ENCODE assay signal across 12 cellular contexts in the genomic region with DNA sequence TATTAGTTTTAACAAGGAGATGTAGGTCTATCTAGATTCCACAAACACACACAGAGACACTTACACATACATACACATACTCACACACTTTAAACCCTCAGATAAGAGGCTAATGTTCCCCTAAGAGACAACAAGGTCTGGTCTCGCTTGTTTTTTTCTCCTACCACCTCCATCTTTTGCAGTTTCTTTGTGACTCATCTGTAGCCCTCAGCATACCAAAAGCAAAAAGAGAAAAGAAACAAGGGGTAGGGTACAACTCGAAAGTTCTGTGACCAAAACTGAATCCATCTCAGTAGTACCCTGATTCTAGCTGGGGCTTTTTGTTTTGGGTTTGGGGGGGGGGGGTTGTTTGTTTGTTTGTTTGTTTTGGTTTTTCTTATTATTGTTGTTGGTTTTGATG. TPM values are rescaled to one million over a fixed set of nuclear protein-coding genes. Genes with fewer than 3 reads are reported as not detected.
DNase-seq lines count a peak whose midpoint lies in the region; ATAC-seq and TF ChIP-seq lines count a peak whose summit lies in the region.
"Had no signal": no experiment of that assay in that cellular context is flagged by ENCODE, and none has a peak within 500 bp of the region (broad histone marks: within the 10 kb centered on the region; RNA-seq: fewer than 3 reads in every experiment).

No MANE protein-coding gene starts in this region.

- no peak overlapping the region for H3K4ac ChIP-seq in mesendoderm (ENCODE audit: low read depth, low read length)

- H3K4me1 ChIP-seq in SK-N-SH (ENCODE audit: control insufficient read depth in 1 of 2, insufficient read depth in 2 of 2, low read depth in 1 of 2, low read length in 1 of 2) (peaks cover 0 to 54% of the 10 kb centered on the region in 2 experiments), neural progenitor cell (no peaks in the 10 kb centered on the region), mesendoderm (ENCODE audit: control insufficient read depth, low read depth, low read length) (no peaks in the 10 kb centered on the region), right lobe of liver (no peaks in the 10 kb centered on the region)

- peak overlapping the region; percentile 97 for H3K27ac Mint-ChIP-seq in HFFc6
- no peak overlapping the region for H3K27ac Mint-ChIP-seq in neural progenitor cell

- POLR2A ChIA-PET in SK-N-SH (lab: Yijun Ruan, JAX) = no interaction called here

- intact Hi-C loops in right lobe of liver (cut with DNase I) = no loop called here

- H3K9ac ChIP-seq in SK-N-SH (peak overlapping the region; percentile 55), neural progenitor cell (no peak overlapping the region), mesendoderm (ENCODE audit: low read length) (no peak overlapping the region)

- WGBS in SK-N-SH (ENCODE audit: low lambda C conversion rate) = 39% methylated on average over 2 of the region's 2 CpGs
- WGBS in mesendoderm (ENCODE audit: extremely low coverage, insufficient coverage, low lambda C conversion rate) = no CpG with 5 or more reads among the region's 2 CpGs
- 56% methylated on average over 2 of the region's 2 CpGs for WGBS in right lobe of liver (ENCODE audit: insufficient coverage, low coverage, low lambda C conversion rate, missing lambda C conversion rate)

- H2AFZ ChIP-seq in SK-N-SH (ENCODE audit: low read depth) (peak overlapping the region; percentile 85), neural progenitor cell (replicated peaks) (peak overlapping the region; percentile 42)

- H2BK15ac ChIP-seq in mesendoderm (replicated peaks; ENCODE audit: low read depth) = no peak overlapping the region

- ATAC-seq in SK-N-SH treated with all-trans-retinoic acid at 6 μM for 48 hours = no peak
- ATAC-seq in HG03342 (IDR thresholded peaks at IDR 0.05; ENCODE audit: unreplicated experiment) = peak; percentile 94
- no peak for ATAC-seq in right lobe of liver
- ATAC-seq in left lobe of liver = no peak

- no peak for DNase-seq in SK-N-SH
- no peak for DNase-seq in HFFc6
- DNase-seq in neural progenitor cell (ENCODE audit: low spot score) = no peak
- DNase-seq in mesendoderm = no peak
- DNase-seq in right lobe of liver = no peak
- DNase-seq in left lobe of liver (ENCODE audit: low spot score) = no peak
- DNase-seq: DMS153; stimulated activated CD8-positive, alpha-beta memory T cell treated with anti-CD3 and anti-CD28 coated beads, Interleukin-4, amount 100 ng/mL, for 48 hours; SW 1271 had no signal

- H4K8ac ChIP-seq in mesendoderm (ENCODE audit: low read depth, low read length) = no peak overlapping the region

- H3K9me3 ChIP-seq in SK-N-SH = no peaks in the 10 kb centered on the region
- H3K9me3 ChIP-seq in neural progenitor cell (ENCODE audit: low read depth) = no peaks in the 10 kb centered on the region
- H3K9me3 ChIP-seq in right lobe of liver = no peaks in the 10 kb centered on the region

- H3K79me2 ChIP-seq in SK-N-SH (ENCODE audit: insufficient read depth) (no peaks in the 10 kb centered on the region), neural progenitor cell (ENCODE audit: low read depth) (no peaks in the 10 kb centered on the region), mesendoderm (ENCODE audit: control insufficient read depth, insufficient read depth, low read length) (no peaks in the 10 kb centered on the region)

- H3K36me3 Mint-ChIP-seq in HFFc6 (ENCODE audit: low read depth) (peaks cover 10% of the 10 kb centered on the region), neural progenitor cell (no peaks in the 10 kb centered on the region)

- peak overlapping the region; percentile 25; the same call in 1 of the 2 replicates for H3K4me3 Mint-ChIP-seq in HFFc6
- H3K4me3 Mint-ChIP-seq in neural progenitor cell = no peak overlapping the region

- no peaks in the 10 kb centered on the region for H3K9me2 ChIP-seq in SK-N-SH

- H3K4me2 ChIP-seq in SK-N-SH (peak overlapping the region; percentile 69; the same call in 1 of the 2 replicates), neural progenitor cell (no peak overlapping the region), mesendoderm (ENCODE audit: low read length) (no peak overlapping the region)

- H3K18ac ChIP-seq in mesendoderm (ENCODE audit: low read length) = no peak overlapping the region

- no peak overlapping the region for H3K23ac ChIP-seq in mesendoderm (ENCODE audit: low read length)

- no peaks in the 10 kb centered on the region for H4K20me1 ChIP-seq in SK-N-SH (ENCODE audit: insufficient read depth)
- H4K20me1 ChIP-seq in neural progenitor cell (ENCODE audit: low read depth) = no peaks in the 10 kb centered on the region

- no peak for TF ChIP-seq EP300 in SK-N-SH (IDR thresholded peaks at IDR 0.05; ENCODE audit: borderline replicate concordance in 1 of 2, low read depth in 1 of 2, low read length in 1 of 2)

- H3K4me1 Mint-ChIP-seq in HFFc6 (ENCODE audit: low read depth) (peaks cover 89% of the 10 kb centered on the region), neural progenitor cell (no peaks in the 10 kb centered on the region)

- peaks cover 66% of the 10 kb centered on the region for H3F3A ChIP-seq in SK-N-SH (replicated peaks; ENCODE audit: insufficient read depth)
- H3F3A ChIP-seq in neural progenitor cell (ENCODE audit: low read depth) = no peaks in the 10 kb centered on the region

- H3K27me3 Mint-ChIP-seq in HFFc6 (ENCODE audit: insufficient read depth) (no peaks in the 10 kb centered on the region; the same call in 1 of the 2 replicates), neural progenitor cell (ENCODE audit: insufficient read depth, low read depth) (peaks cover 2% of the 10 kb centered on the region)

- H3K36me3 ChIP-seq in SK-N-SH (replicated peaks in 1 of 2; ENCODE audit: control insufficient read depth in 1 of 2, insufficient read depth in 2 of 2, low read length in 1 of 2) = no peaks in the 10 kb centered on the region
- no peaks in the 10 kb centered on the region for H3K36me3 ChIP-seq in neural progenitor cell
- H3K36me3 ChIP-seq in mesendoderm (ENCODE audit: control insufficient read depth, insufficient read depth, low read length) = no peaks in the 10 kb centered on the region
- no peaks in the 10 kb centered on the region for H3K36me3 ChIP-seq in right lobe of liver

- TF ChIP-seq RAD21 in SK-N-SH (IDR thresholded peaks at IDR 0.05; ENCODE audit: low read length) = no peak

- H2BK5ac ChIP-seq in mesendoderm (ENCODE audit: low read length) = no peak overlapping the region

- no peaks in the 10 kb centered on the region for H3K27me3 ChIP-seq in SK-N-SH (ENCODE audit: insufficient read depth)
- H3K27me3 ChIP-seq in neural progenitor cell = no peaks in the 10 kb centered on the region
- no peaks in the 10 kb centered on the region for H3K27me3 ChIP-seq in mesendoderm (ENCODE audit: insufficient read depth, low read length, poor library complexity)
- H3K27me3 ChIP-seq in right lobe of liver = no peaks in the 10 kb centered on the region

- H3K9me3 Mint-ChIP-seq in HFFc6 (peaks cover 6% of the 10 kb centered on the region), neural progenitor cell (no peaks in the 10 kb centered on the region)

- TF ChIP-seq CTCF in SK-N-SH (IDR thresholded peaks at IDR 0.05) = no peak
- no peak for TF ChIP-seq CTCF in HFFc6 (IDR thresholded peaks at IDR 0.05)
- TF ChIP-seq CTCF in neural progenitor cell (IDR thresholded peaks at IDR 0.05) = no peak
- no peak for TF ChIP-seq CTCF in right lobe of liver (IDR thresholded peaks at IDR 0.05)

- no peak overlapping the region for H4K5ac ChIP-seq in mesendoderm (ENCODE audit: low read length)

- no peak overlapping the region for H3K56ac ChIP-seq in mesendoderm (ENCODE audit: low read length)

- H3K79me1 ChIP-seq in mesendoderm (ENCODE audit: low read length) = no peaks in the 10 kb centered on the region

- H2BK120ac ChIP-seq in mesendoderm (ENCODE audit: low read depth, low read length) = no peak overlapping the region

- H3K4me3 ChIP-seq in SK-N-SH (ENCODE audit: low read depth in 2 of 2, low read length in 1 of 2) (no peak overlapping the region), neural progenitor cell (no peak overlapping the region), mesendoderm (ENCODE audit: low read length) (no peak overlapping the region), right lobe of liver (no peak overlapping the region)

- peak overlapping the region; percentile 86 to 95; a peak in 3 of 4 replicates for H3K27ac ChIP-seq in SK-N-SH (ENCODE audit: low read depth in 2 of 2, low read length in 1 of 2)
- H3K27ac ChIP-seq in neural progenitor cell = no peak overlapping the region
- H3K27ac ChIP-seq in mesendoderm (ENCODE audit: low read depth, low read length) = no peak overlapping the region
- H3K27ac ChIP-seq in right lobe of liver = no peak overlapping the region
- H3K27ac ChIP-seq: 22Rv1 had no signal

- CTCF ChIA-PET in SK-N-SH (lab: Yijun Ruan, JAX) = no interaction called here

- no peak overlapping the region for H2AK5ac ChIP-seq in mesendoderm (ENCODE audit: low read length)

- no peak for TF ChIP-seq POLR2A in right lobe of liver (IDR thresholded peaks at IDR 0.05)

RNA-seq across cellular contexts. Expression of gene EXOSC9, which starts 12.2 kb away (rescaled TPM):
- polyA plus RNA-seq in SK-N-SH (2012; rRNA removed) = 38.8 and 49.5 TPM in 2 replicates
- polyA plus RNA-seq in SK-N-SH (2012; cell fraction: cytosol; rRNA removed) = 50.8 and 60.6 TPM in 2 replicates
- polyA plus RNA-seq in SK-N-SH (2012; cell fraction: nucleus; rRNA removed) = 28.9 and 68.8 TPM in 2 replicates
- total RNA-seq in HFFc6 (2021; fragmentation: NEBNext Ultra II Directional; extraction: Animal tissue kit (Norgen Biotek cat#: 25700)) = 10 to 100 TPM; 30.5 to 57.2 (median 49.4) TPM
- total RNA-seq in neural progenitor cell (ENCODE audit: low replicate concordance) (74.3 and 115 TPM in 2 replicates), right lobe of liver (10 to 100 TPM in 1 of 6 experiments, 1 to 10 TPM in 5; 3.6 to 12.5 (median 6.5) TPM), left lobe of liver (5.0 TPM)
- polyA plus RNA-seq in mesendoderm (2013, experiment 1 of 2) = 71.2 TPM
- 71.5 TPM for polyA plus RNA-seq in mesendoderm (2013, experiment 2 of 2)

RNA-seq across cellular contexts. Expression of gene SMIM43, which starts 23.9 kb away (rescaled TPM):
- polyA plus RNA-seq in SK-N-SH (2012; rRNA removed) = 37.2 and 59.1 TPM in 2 replicates
- 50.5 and 56.0 TPM in 2 replicates for polyA plus RNA-seq in SK-N-SH (2012; cell fraction: cytosol; rRNA removed)
- polyA plus RNA-seq in SK-N-SH (2012; cell fraction: nucleus; rRNA removed) = 59.9 and 106 TPM in 2 replicates
- 1 to 10 TPM in 4 of 6 experiments, under 1 TPM in 2; 0.35 to 2.2 (median 1.5) TPM for total RNA-seq in HFFc6 (2021; fragmentation: NEBNext Ultra II Directional; extraction: Animal tissue kit (Norgen Biotek cat#: 25700))
- total RNA-seq in neural progenitor cell (ENCODE audit: low replicate concordance) (0.06 TPM in 1 of 2 replicates, not detected in the other), right lobe of liver (not detected), left lobe of liver (not detected)
- 0.21 TPM for polyA plus RNA-seq in mesendoderm (2013, experiment 1 of 2)
- polyA plus RNA-seq in mesendoderm (2013, experiment 2 of 2) = 0.25 TPM

RNA-seq across cellular contexts. Expression of gene CCNA2, which starts 34.8 kb away (rescaled TPM):
- 23.0 and 23.8 TPM in 2 replicates for polyA plus RNA-seq in SK-N-SH (2012; rRNA removed)
- polyA plus RNA-seq in SK-N-SH (2012; cell fraction: cytosol; rRNA removed) = 27.7 and 29.2 TPM in 2 replicates
- polyA plus RNA-seq in SK-N-SH (2012; cell fraction: nucleus; rRNA removed) = 10.8 and 15.6 TPM in 2 replicates
- 10 to 100 TPM; 30.0 to 77.0 (median 68.9) TPM for total RNA-seq in HFFc6 (2021; fragmentation: NEBNext Ultra II Directional; extraction: Animal tissue kit (Norgen Biotek cat#: 25700))
- total RNA-seq in neural progenitor cell (ENCODE audit: low replicate concordance) = 197 and 254 TPM in 2 replicates
- polyA plus RNA-seq in mesendoderm (2013, experiment 1 of 2) = 105 TPM
- 105 TPM for polyA plus RNA-seq in mesendoderm (2013, experiment 2 of 2)
- 1 to 10 TPM in 3 of 6 experiments, under 1 TPM in 3; 0.15 to 4.3 (median 1.4) TPM for total RNA-seq in right lobe of liver
- total RNA-seq in left lobe of liver = 0.45 TPM

Comparison
In these comparisons a context has a peak if more than half of its experiments do, and no peak if none do; other contexts are left out.
1. H3K27ac ChIP-seq: peak in SK-N-SH (2 of 2); none in neural progenitor cell (single experiment), mesendoderm (single experiment) and right lobe of liver (0 of 3).
2. RNA of gene CCNA2, which starts 34.8 kb away (total RNA-seq): 197 to 254 TPM in neural progenitor cell and 30.0 to 77.0 TPM in HFFc6; 0.15 to 4.3 TPM in right lobe of liver and 0.45 TPM in left lobe of liver (single experiment); every median in the first group is over 4 times any median in the second.